15 cellular contexts compared by ENCODE assay signal in genomic region chr9:92976436-92976835, GRCh38. TPM values are rescaled to one million over a fixed set of nuclear protein-coding genes. Genes with fewer than 3 reads are reported as not detected.
DNase-seq lines count a peak whose midpoint lies in the region; ATAC-seq and TF ChIP-seq lines count a peak whose summit lies in the region.
"Had no signal": no experiment of that assay in that cellular context is flagged by ENCODE, and none has a peak within 500 bp of the region (broad histone marks: within the 10 kb centered on the region; RNA-seq: fewer than 3 reads in every experiment).

No MANE protein-coding gene starts in this region.

- H3K9ac ChIP-seq in mesendoderm (ENCODE audit: low read length), result no peak overlapping the region

- ATAC-seq in activated T-helper 17 cell treated with anti-CD3 and anti-CD28 coated beads, Interleukin-2, amount 50 U/mL, for 72 hours (replicated peaks), result no peak
- ATAC-seq in natural killer cell treated with Interleukin-12 subunit alpha and Interleukin-12 subunit beta and Interleukin-15 and Interleukin-18, amount 100 ng/mL, for 72 hours, result no peak
- no peak for ATAC-seq in upper lobe of right lung

- peaks cover 20% of the 10 kb centered on the region for H3K4me1 ChIP-seq in upper lobe of right lung
- no peaks in the 10 kb centered on the region for H3K4me1 ChIP-seq in mesendoderm (ENCODE audit: control insufficient read depth, low read depth, low read length)

- no peak overlapping the region for H2AK5ac ChIP-seq in mesendoderm (ENCODE audit: low read length)

- no peak for TF ChIP-seq CTCF in upper lobe of right lung (IDR thresholded peaks at IDR 0.05)

- intact Hi-C loops in upper lobe of right lung (cut with DNase I), result no loop called here

- no peaks in the 10 kb centered on the region for H3K27me3 Mint-ChIP-seq in activated naive CD8-positive, alpha-beta T cell
- no peaks in the 10 kb centered on the region for H3K27me3 Mint-ChIP-seq in activated naive CD8-positive, alpha-beta T cell treated with anti-CD3 and anti-CD28 coated beads for 36 hours
- H3K27me3 Mint-ChIP-seq in activated T-helper 17 cell treated with anti-CD3 and anti-CD28 coated beads, Interleukin-2, amount 50 U/mL, for 72 hours, result no peaks in the 10 kb centered on the region
- H3K27me3 Mint-ChIP-seq in natural killer cell treated with Interleukin-12 subunit alpha and Interleukin-12 subunit beta and Interleukin-15 and Interleukin-18, amount 100 ng/mL, for 72 hours, result no peaks in the 10 kb centered on the region

- no peak overlapping the region for H4K5ac ChIP-seq in mesendoderm (ENCODE audit: low read length)

- no peak overlapping the region for H3K4me3 Mint-ChIP-seq in activated naive CD8-positive, alpha-beta T cell
- H3K4me3 Mint-ChIP-seq in activated naive CD8-positive, alpha-beta T cell treated with anti-CD3 and anti-CD28 coated beads for 36 hours, result no peak overlapping the region
- H3K4me3 Mint-ChIP-seq in activated T-helper 17 cell treated with anti-CD3 and anti-CD28 coated beads, Interleukin-2, amount 50 U/mL, for 72 hours, result no peak overlapping the region
- H3K4me3 Mint-ChIP-seq in natural killer cell treated with Interleukin-12 subunit alpha and Interleukin-12 subunit beta and Interleukin-15 and Interleukin-18, amount 100 ng/mL, for 72 hours, result no peak overlapping the region
- H3K4me3 Mint-ChIP-seq: CD14-positive monocyte had no signal

- H3K79me1 ChIP-seq in mesendoderm (ENCODE audit: low read length), result no peaks in the 10 kb centered on the region

- peaks cover 10% of the 10 kb centered on the region for H3K36me3 Mint-ChIP-seq in activated naive CD8-positive, alpha-beta T cell
- peaks cover 68% of the 10 kb centered on the region for H3K36me3 Mint-ChIP-seq in activated naive CD8-positive, alpha-beta T cell treated with anti-CD3 and anti-CD28 coated beads for 36 hours
- H3K36me3 Mint-ChIP-seq in activated T-helper 17 cell treated with anti-CD3 and anti-CD28 coated beads, Interleukin-2, amount 50 U/mL, for 72 hours (ENCODE audit: low read depth), result peaks cover 95% of the 10 kb centered on the region
- H3K36me3 Mint-ChIP-seq in natural killer cell treated with Interleukin-12 subunit alpha and Interleukin-12 subunit beta and Interleukin-15 and Interleukin-18, amount 100 ng/mL, for 72 hours, result peaks cover 23% of the 10 kb centered on the region

- H3K4me3 ChIP-seq in upper lobe of right lung, result no peak overlapping the region
- no peak overlapping the region for H3K4me3 ChIP-seq in mesendoderm (ENCODE audit: low read length)

- H3K23ac ChIP-seq in mesendoderm (ENCODE audit: low read length), result no peak overlapping the region

- H3K27me3 ChIP-seq in upper lobe of right lung (no peaks in the 10 kb centered on the region), mesendoderm (ENCODE audit: insufficient read depth, low read length, poor library complexity) (no peaks in the 10 kb centered on the region)

- in situ Hi-C loops in G401 (cut with HindIII; ENCODE audit: low sequenced_read_pairs), result no loop called here

- H2BK15ac ChIP-seq in mesendoderm (replicated peaks; ENCODE audit: low read depth), result no peak overlapping the region

- WGBS in mesendoderm (ENCODE audit: extremely low coverage, insufficient coverage, low lambda C conversion rate), result no CpG with 5 or more reads among the region's 16 CpGs

- no peak overlapping the region for H2BK120ac ChIP-seq in mesendoderm (ENCODE audit: low read depth, low read length)

- H3K27ac ChIP-seq in upper lobe of right lung (no peak overlapping the region), mesendoderm (ENCODE audit: low read depth, low read length) (no peak overlapping the region)
- H3K27ac ChIP-seq: RWPE1 had no signal

- H3K4ac ChIP-seq in mesendoderm (ENCODE audit: low read depth, low read length), result no peak overlapping the region

- no peak overlapping the region for H3K4me2 ChIP-seq in mesendoderm (ENCODE audit: low read length)

- H3K36me3 ChIP-seq in upper lobe of right lung (peaks cover 5% of the 10 kb centered on the region), mesendoderm (ENCODE audit: control insufficient read depth, insufficient read depth, low read length) (no peaks in the 10 kb centered on the region)

- no peaks in the 10 kb centered on the region for H3K9me3 ChIP-seq in upper lobe of right lung

- H4K8ac ChIP-seq in mesendoderm (ENCODE audit: low read depth, low read length), result no peak overlapping the region

- DNase-seq in activated naive CD8-positive, alpha-beta T cell treated with anti-CD3 and anti-CD28 coated beads for 36 hours, result no peak
- no peak for DNase-seq in natural killer cell treated with Interleukin-12 subunit alpha and Interleukin-12 subunit beta and Interleukin-15 and Interleukin-18, amount 100 ng/mL, for 72 hours (ENCODE audit: low spot score)
- DNase-seq in upper lobe of right lung (peak; percentile 53), G401 (ENCODE audit: low spot score) (no peak), NCI-H1930 (lab: John Stamatoyannopoulos, UW) (no peak), mesendoderm (no peak)
- DNase-seq: KG1, NCI-H1048, NCI-H146, NCI-H226, NCI-H526 treated with DMSO at 0.1 percent for 48 hours had no signal

- H3K4me1 Mint-ChIP-seq in activated naive CD8-positive, alpha-beta T cell (ENCODE audit: low read depth), result peaks cover 89% of the 10 kb centered on the region
- peaks cover 78% of the 10 kb centered on the region for H3K4me1 Mint-ChIP-seq in activated naive CD8-positive, alpha-beta T cell treated with anti-CD3 and anti-CD28 coated beads for 36 hours
- H3K4me1 Mint-ChIP-seq in activated T-helper 17 cell treated with anti-CD3 and anti-CD28 coated beads, Interleukin-2, amount 50 U/mL, for 72 hours, result peaks cover 59% of the 10 kb centered on the region
- H3K4me1 Mint-ChIP-seq in natural killer cell treated with Interleukin-12 subunit alpha and Interleukin-12 subunit beta and Interleukin-15 and Interleukin-18, amount 100 ng/mL, for 72 hours (ENCODE audit: low read depth in 2 of 2), result peaks cover 59 to 63% of the 10 kb centered on the region in 2 donors

- H3K56ac ChIP-seq in mesendoderm (ENCODE audit: low read length), result no peak overlapping the region

- no peak overlapping the region for H2BK5ac ChIP-seq in mesendoderm (ENCODE audit: low read length)

- H3K79me2 ChIP-seq in mesendoderm (ENCODE audit: control insufficient read depth, insufficient read depth, low read length), result no peaks in the 10 kb centered on the region

- H3K9me3 Mint-ChIP-seq in activated naive CD8-positive, alpha-beta T cell (ENCODE audit: low read depth), result no peaks in the 10 kb centered on the region
- peaks cover 12% of the 10 kb centered on the region for H3K9me3 Mint-ChIP-seq in activated naive CD8-positive, alpha-beta T cell treated with anti-CD3 and anti-CD28 coated beads for 36 hours
- no peaks in the 10 kb centered on the region for H3K9me3 Mint-ChIP-seq in activated T-helper 17 cell treated with anti-CD3 and anti-CD28 coated beads, Interleukin-2, amount 50 U/mL, for 72 hours
- H3K9me3 Mint-ChIP-seq in natural killer cell treated with Interleukin-12 subunit alpha and Interleukin-12 subunit beta and Interleukin-15 and Interleukin-18, amount 100 ng/mL, for 72 hours, result no peaks in the 10 kb centered on the region

- H3K27ac Mint-ChIP-seq in activated naive CD8-positive, alpha-beta T cell, result peak overlapping the region; percentile 89
- H3K27ac Mint-ChIP-seq in activated naive CD8-positive, alpha-beta T cell treated with anti-CD3 and anti-CD28 coated beads for 36 hours, result no peak overlapping the region
- H3K27ac Mint-ChIP-seq in activated T-helper 17 cell treated with anti-CD3 and anti-CD28 coated beads, Interleukin-2, amount 50 U/mL, for 72 hours, result peak overlapping the region; percentile 78
- H3K27ac Mint-ChIP-seq in natural killer cell treated with Interleukin-12 subunit alpha and Interleukin-12 subunit beta and Interleukin-15 and Interleukin-18, amount 100 ng/mL, for 72 hours, result peak overlapping the region; percentile 71 to 87

- H3K18ac ChIP-seq in mesendoderm (ENCODE audit: low read length), result no peak overlapping the region

RNA-seq across cellular contexts. Expression of gene FGD3, which starts 29.1 kb away (rescaled TPM):
- total RNA-seq in activated naive CD8-positive, alpha-beta T cell treated with anti-CD3 and anti-CD28 coated beads for 36 hours, result 10 to 100 TPM; 41.5 to 42.9 TPM
- total RNA-seq in activated T-helper 17 cell treated with anti-CD3 and anti-CD28 coated beads, Interleukin-2, amount 50 U/mL, for 72 hours, result 10 to 100 TPM; 70.6 to 80.2 TPM
- total RNA-seq in natural killer cell treated with Interleukin-12 subunit alpha and Interleukin-12 subunit beta and Interleukin-15 and Interleukin-18, amount 100 ng/mL, for 72 hours, result 10 to 100 TPM; 42.0 to 43.3 TPM
- total RNA-seq in upper lobe of right lung, result 21.6 TPM
- 0.06 TPM in 1 of 2 replicates, not detected in the other for total RNA-seq in G401 (2014; rRNA removed; shearing (Covaris generic))
- 0.29 TPM for polyA plus RNA-seq in mesendoderm (2013, experiment 1 of 2)
- 0.34 TPM for polyA plus RNA-seq in mesendoderm (2013, experiment 2 of 2)

Comparison
In these comparisons a context has a peak if more than half of its experiments do, and no peak if none do; other contexts are left out.
1. RNA of gene FGD3, which starts 29.1 kb away (total RNA-seq): 70.6 to 80.2 TPM in activated T-helper 17 cell treated with anti-CD3 and anti-CD28 coated beads, Interleukin-2, amount 50 U/mL, for 72 hours, 42.0 to 43.3 TPM in natural killer cell treated with Interleukin-12 subunit alpha and Interleukin-12 subunit beta and Interleukin-15 and Interleukin-18, amount 100 ng/mL, for 72 hours, 41.5 to 42.9 TPM in activated naive CD8-positive, alpha-beta T cell treated with anti-CD3 and anti-CD28 coated beads for 36 hours and 21.6 TPM in upper lobe of right lung (single experiment); 0.06 TPM in G401; every median in the first group is over 10 times any median in the second.